20 cellular contexts compared by ENCODE assay signal in the genomic region with DNA sequence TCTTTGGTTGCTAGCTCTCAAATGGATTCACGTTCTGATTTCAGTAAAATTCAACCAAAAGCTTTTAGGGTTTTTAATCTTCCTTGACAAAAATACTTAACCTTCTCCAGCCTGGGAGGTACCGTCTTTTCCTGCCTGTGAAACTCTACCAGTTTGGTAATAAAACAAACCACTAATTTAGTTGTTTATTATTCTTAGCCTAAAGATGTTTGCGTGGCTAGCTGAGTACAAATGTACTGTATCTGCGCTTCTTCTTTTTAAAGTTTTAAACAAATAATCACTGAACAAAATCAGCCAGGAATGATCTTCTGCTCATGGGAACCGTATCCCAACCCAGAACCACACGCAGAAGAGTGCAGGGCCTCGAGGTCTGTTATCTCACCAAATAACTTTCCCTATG. TPM values are rescaled to one million over a fixed set of nuclear protein-coding genes. Genes with fewer than 3 reads are reported as not detected.
DNase-seq lines count a peak whose midpoint lies in the region; ATAC-seq, FAIRE-seq and TF ChIP-seq lines count a peak whose summit lies in the region.
"Had no signal": no experiment of that assay in that cellular context is flagged by ENCODE, and none has a peak within 500 bp of the region (broad histone marks: within the 10 kb centered on the region; RNA-seq: fewer than 3 reads in every experiment).

No MANE protein-coding gene starts in this region.

- FAIRE-seq in D721Med (lab: Jason Lieb, UNC), result peak; percentile 93
- FAIRE-seq: A204.1 had no signal

- H2AFZ ChIP-seq in OCI-LY7 (ENCODE audit: low read length), result peak overlapping the region; percentile 36; the same call in 1 of the 2 replicates

- intact Hi-C loops in OCI-LY7 (cut with micrococcal nuclease; ENCODE audit: unreplicated experiment), result no loop called here
- intact Hi-C loops in uterus (cut with DNase I; ENCODE audit: low total_unique reads), result no loop called here
- intact Hi-C loops in upper lobe of right lung (cut with DNase I), result no loop called here

- H3K27me3 Mint-ChIP-seq in stimulated activated naive B cell treated with anti-CD40 and anti-IgM and Interleukin-4, amounts not matched to agents 10 μg/mL and 1 μg/mL and 100 μg/mL, for 72 hours, result no peaks in the 10 kb centered on the region

- no peak for ATAC-seq in stimulated activated naive B cell treated with anti-CD40 and anti-IgM and Interleukin-4, amounts not matched to agents 10 μg/mL and 1 μg/mL and 100 μg/mL, for 72 hours (replicated peaks)
- no peak for ATAC-seq in GM18868 (IDR thresholded peaks at IDR 0.05; ENCODE audit: unreplicated experiment)
- no peak for ATAC-seq in upper lobe of right lung

- H3K27ac ChIP-seq in OCI-LY7 (ENCODE audit: low read depth, low read length, poor library complexity, severe bottlenecking) (no peak overlapping the region), uterus (peak overlapping the region in 1 of 2 donors; percentile 40), upper lobe of right lung (no peak overlapping the region)
- H3K27ac ChIP-seq: HL-60 had no signal

- no peaks in the 10 kb centered on the region for H3K27me3 ChIP-seq in uterus
- no peaks in the 10 kb centered on the region for H3K27me3 ChIP-seq in upper lobe of right lung

- peaks cover 3% of the 10 kb centered on the region for H3K4me1 ChIP-seq in OCI-LY7 (ENCODE audit: insufficient read depth, low read length, poor library complexity, severe bottlenecking)
- peaks cover 0 to 10% of the 10 kb centered on the region in 2 donors for H3K4me1 ChIP-seq in uterus
- peaks cover 13% of the 10 kb centered on the region for H3K4me1 ChIP-seq in upper lobe of right lung
- H3K4me1 ChIP-seq: Caco-2 had no signal

- H3K9me3 ChIP-seq in OCI-LY7 (ENCODE audit: low read length) (no peaks in the 10 kb centered on the region), uterus (no peaks in the 10 kb centered on the region), upper lobe of right lung (no peaks in the 10 kb centered on the region)
- H3K9me3 ChIP-seq: Caco-2 had no signal

- peaks cover 37 to 45% of the 10 kb centered on the region in 2 donors for H3K4me1 Mint-ChIP-seq in stimulated activated naive B cell treated with anti-CD40 and anti-IgM and Interleukin-4, amounts not matched to agents 10 μg/mL and 1 μg/mL and 100 μg/mL, for 72 hours

- H3K36me3 ChIP-seq in OCI-LY7 (ENCODE audit: insufficient read depth, low read length) (no peaks in the 10 kb centered on the region), uterus (no peaks in the 10 kb centered on the region), upper lobe of right lung (no peaks in the 10 kb centered on the region)

- DNase-seq in D721Med (ENCODE audit: insufficient read length, low spot score) (no peak), OCI-LY7 (ENCODE audit: low spot score) (no peak), fibroblast of peridontal ligament (ENCODE audit: extremely low read depth) (peak; percentile 25), uterus (no peak), SIG-M5 treated with dmso at 0.1 percent for 504 hours (lab: John Stamatoyannopoulos, UW; ENCODE audit: unreplicated experiment) (no peak), upper lobe of right lung (no peak)
- no peak for DNase-seq in stimulated activated naive B cell treated with anti-CD40 and anti-IgM and Interleukin-4, amounts not matched to agents 10 μg/mL and 1 μg/mL and 100 μg/mL, for 72 hours
- DNase-seq: Caco-2, GOT3, KBM-7, NCI-H1092 treated with DMSO at 0.1 percent for 48 hours, NCI-H1694, NCI-H2107, NCI-H345, NCI-H748 treated with DMSO at 0.1 percent for 48 hours, SIG-M5 had no signal

- CTCF ChIA-PET in OCI-LY7 (lab: Charles Lee; ENCODE audit: unreplicated experiment), result no interaction called here

- TF ChIP-seq POLR2A in uterus (IDR thresholded peaks at IDR 0.05), result no peak

- POLR2A ChIA-PET in OCI-LY7 (lab: Charles Lee), result interaction anchor here (0.6 kb wide), 1 partner anchor 345 kb away, joined by 3 read pairs; no protein-coding TSS in a partner anchor

- peaks cover 4 to 5% of the 10 kb centered on the region in 2 donors for H3K9me3 Mint-ChIP-seq in stimulated activated naive B cell treated with anti-CD40 and anti-IgM and Interleukin-4, amounts not matched to agents 10 μg/mL and 1 μg/mL and 100 μg/mL, for 72 hours
- H3K9me3 Mint-ChIP-seq: CD14-positive monocyte had no signal

- peak overlapping the region; percentile 77 for H3K27ac Mint-ChIP-seq in stimulated activated naive B cell treated with anti-CD40 and anti-IgM and Interleukin-4, amounts not matched to agents 10 μg/mL and 1 μg/mL and 100 μg/mL, for 72 hours

- BruUV-seq in OCI-LY7 (replicated peaks; lab: Mats Ljungman, UMichigan), result no TSS peak

- H3K36me3 Mint-ChIP-seq in stimulated activated naive B cell treated with anti-CD40 and anti-IgM and Interleukin-4, amounts not matched to agents 10 μg/mL and 1 μg/mL and 100 μg/mL, for 72 hours, result peaks cover 53 to 61% of the 10 kb centered on the region in 2 donors

- no peaks in the 10 kb centered on the region for H4K20me1 ChIP-seq in OCI-LY7 (ENCODE audit: insufficient read depth, low read length)

- H3K4me3 ChIP-seq in OCI-LY7 (ENCODE audit: low read depth, low read length, poor library complexity, severe bottlenecking), result no peak overlapping the region
- H3K4me3 ChIP-seq in uterus, result no peak overlapping the region
- H3K4me3 ChIP-seq in upper lobe of right lung, result no peak overlapping the region

- no peak overlapping the region for H3K4me3 Mint-ChIP-seq in stimulated activated naive B cell treated with anti-CD40 and anti-IgM and Interleukin-4, amounts not matched to agents 10 μg/mL and 1 μg/mL and 100 μg/mL, for 72 hours
- H3K4me3 Mint-ChIP-seq: CD14-positive monocyte had no signal

- H3K9me2 ChIP-seq in OCI-LY7 (ENCODE audit: insufficient read depth, low read length), result no peaks in the 10 kb centered on the region

- H3K4me2 ChIP-seq in OCI-LY7 (ENCODE audit: low read length), result no peak overlapping the region

- TF ChIP-seq CTCF in D721Med (IDR thresholded peaks at IDR 0.05; ENCODE audit: insufficient read depth, missing control alignments) (no peak), OCI-LY7 (conservative IDR thresholded peaks at IDR 0.05; ENCODE audit: low read length) (no peak), uterus (IDR thresholded peaks at IDR 0.05) (no peak), upper lobe of right lung (IDR thresholded peaks at IDR 0.05) (no peak)

- no peaks in the 10 kb centered on the region for H3K79me2 ChIP-seq in OCI-LY7 (ENCODE audit: insufficient read depth, low read depth, low read length)

RNA-seq across cellular contexts. Expression of gene BCL2, which starts 36.3 kb away (rescaled TPM):
- total RNA-seq in OCI-LY7 (2014; rRNA removed; shearing (Covaris generic)), result 1.4 and 1.9 TPM in 2 replicates
- 2.5 and 3.0 TPM in 2 replicates for total RNA-seq in OCI-LY7 (2022)
- total RNA-seq in uterus, result 10 to 100 TPM; 16.1 to 61.1 (median 36.9) TPM
- 17.3 TPM for total RNA-seq in upper lobe of right lung
